Comparison of ENCODE assay signal across 11 cellular contexts in genomic region chr20:62220666-62221568, GRCh38. TPM values are rescaled to one million over a fixed set of nuclear protein-coding genes. Genes with fewer than 3 reads are reported as not detected.
DNase-seq lines count a peak whose midpoint lies in the region; ATAC-seq and TF ChIP-seq lines count a peak whose summit lies in the region.
"Had no signal": no experiment of that assay in that cellular context is flagged by ENCODE, and none has a peak within 500 bp of the region (broad histone marks: within the 10 kb centered on the region; RNA-seq: fewer than 3 reads in every experiment).

No MANE protein-coding gene starts in this region.

- TF ChIP-seq CTCF in activated CD8-positive, alpha-beta T cell treated with anti-CD3 and anti-CD28 coated beads for 36 hours (IDR thresholded peaks at IDR 0.05) = no peak

- CTCF ChIA-PET in activated CD8-positive, alpha-beta T cell treated with anti-CD3 and anti-CD28 coated beads for 36 hours (lab: Charles Lee) = no interaction called here

- POLR2A ChIA-PET in naive thymus-derived CD8-positive, alpha-beta T cell (lab: Charles Lee) = no interaction called here
- POLR2A ChIA-PET in activated CD8-positive, alpha-beta T cell treated with anti-CD3 and anti-CD28 coated beads for 36 hours (lab: Charles Lee) = no interaction called here

- no peak overlapping the region for H3K9ac ChIP-seq in HUES6 (ENCODE audit: low read length)

- peaks cover 15% of the 10 kb centered on the region for H3K4me1 ChIP-seq in HUES6 (ENCODE audit: control insufficient read depth, insufficient read depth, low read length)
- H3K4me1 ChIP-seq: upper lobe of right lung had no signal

- intact Hi-C loops in activated CD8-positive, alpha-beta T cell treated with anti-CD3 and anti-CD28 coated beads for 36 hours (cut with micrococcal nuclease) = no loop called here

- H3K4me1 Mint-ChIP-seq in naive thymus-derived CD8-positive, alpha-beta T cell = peaks cover 3 to 8% (median 4%) of the 10 kb centered on the region in 4 donors
- no peaks in the 10 kb centered on the region for H3K4me1 Mint-ChIP-seq in activated CD8-positive, alpha-beta T cell treated with anti-CD3 and anti-CD28 coated beads for 36 hours (ENCODE audit: low read depth)

- no peak for ATAC-seq in naive thymus-derived CD8-positive, alpha-beta T cell
- no peak for ATAC-seq in GM21717 (IDR thresholded peaks at IDR 0.05; ENCODE audit: unreplicated experiment)
- ATAC-seq in activated CD8-positive, alpha-beta T cell treated with anti-CD3 and anti-CD28 coated beads for 36 hours = no peak

- peak; percentile 20 for DNase-seq in NCI-H748 (lab: John Stamatoyannopoulos, UW; ENCODE audit: unreplicated experiment)
- no peak for DNase-seq in NCI-H748 treated with DMSO at 0.1 percent for 48 hours (lab: John Stamatoyannopoulos, UW)
- peak in 30 of 61 donors; percentile 9 to 76 (median 37) for DNase-seq in caudate nucleus (lab: John Stamatoyannopoulos, UW)
- DNase-seq in naive thymus-derived CD8-positive, alpha-beta T cell = no peak
- no peak for DNase-seq in NCI-H446 treated with DMSO at 0.1 percent for 48 hours (lab: John Stamatoyannopoulos, UW)
- no peak for DNase-seq in activated CD8-positive, alpha-beta T cell treated with anti-CD3 and anti-CD28 coated beads for 36 hours
- DNase-seq: NCI-H2029, upper lobe of right lung had no signal

- H3K36me3 Mint-ChIP-seq in naive thymus-derived CD8-positive, alpha-beta T cell = peaks cover 0 to 2% (median 0%) of the 10 kb centered on the region in 3 donors
- H3K36me3 Mint-ChIP-seq in activated CD8-positive, alpha-beta T cell treated with anti-CD3 and anti-CD28 coated beads for 36 hours (ENCODE audit: low read depth) = no peaks in the 10 kb centered on the region

- H3K36me3 ChIP-seq in HUES6 (ENCODE audit: control insufficient read depth, insufficient read depth, low read length) = no peaks in the 10 kb centered on the region
- H3K36me3 ChIP-seq: Peyer's patch, upper lobe of right lung had no signal

- H3K27ac ChIP-seq in HUES6 (ENCODE audit: low read depth, low read length) (no peak overlapping the region), caudate nucleus (ENCODE audit: low read depth, low read length) (peak overlapping the region; percentile 73)
- H3K27ac ChIP-seq: Peyer's patch, upper lobe of right lung had no signal

- H3K9me3 Mint-ChIP-seq in naive thymus-derived CD8-positive, alpha-beta T cell = no peaks in the 10 kb centered on the region
- H3K9me3 Mint-ChIP-seq in activated CD8-positive, alpha-beta T cell treated with anti-CD3 and anti-CD28 coated beads for 36 hours = no peaks in the 10 kb centered on the region

- H3K27me3 ChIP-seq in HUES6 (ENCODE audit: control insufficient read depth, insufficient read depth, low read length) = peaks cover 98% of the 10 kb centered on the region

- peaks cover 6 to 73% (median 44%) of the 10 kb centered on the region in 5 donors for H3K27me3 Mint-ChIP-seq in naive thymus-derived CD8-positive, alpha-beta T cell
- H3K27me3 Mint-ChIP-seq in activated CD8-positive, alpha-beta T cell treated with anti-CD3 and anti-CD28 coated beads for 36 hours = peaks cover 42% of the 10 kb centered on the region

- H3K27ac Mint-ChIP-seq in naive thymus-derived CD8-positive, alpha-beta T cell = peak overlapping the region in 1 of 10 donors; percentile 81
- H3K27ac Mint-ChIP-seq in activated CD8-positive, alpha-beta T cell treated with anti-CD3 and anti-CD28 coated beads for 36 hours = no peak overlapping the region

- no peaks in the 10 kb centered on the region for H3K9me3 ChIP-seq in HUES6 (ENCODE audit: control insufficient read depth, insufficient read depth, low read depth, low read length)
- H3K9me3 ChIP-seq: Peyer's patch, upper lobe of right lung had no signal

- H3K4me3 ChIP-seq in HUES6 (ENCODE audit: low read depth, low read length) = peak overlapping the region; percentile 57
- H3K4me3 ChIP-seq: upper lobe of right lung had no signal

- H3K4me3 Mint-ChIP-seq in naive thymus-derived CD8-positive, alpha-beta T cell = peak overlapping the region in 8 of 10 donors; percentile 27 to 67 (median 46)
- no peak overlapping the region for H3K4me3 Mint-ChIP-seq in activated CD8-positive, alpha-beta T cell treated with anti-CD3 and anti-CD28 coated beads for 36 hours

RNA-seq across cellular contexts. Expression of gene HRH3, which starts 0.8 kb away (rescaled TPM):
- total RNA-seq in naive thymus-derived CD8-positive, alpha-beta T cell = not detected
- not detected for polyA plus RNA-seq in naive thymus-derived CD8-positive, alpha-beta T cell
- not detected for total RNA-seq in activated CD8-positive, alpha-beta T cell treated with anti-CD3 and anti-CD28 coated beads for 36 hours
- total RNA-seq: upper lobe of right lung had no signal

RNA-seq across cellular contexts. Expression of gene OSBPL2, which starts 17.4 kb away (rescaled TPM):
- 10 to 100 TPM; 65.8 to 74.5 TPM for total RNA-seq in naive thymus-derived CD8-positive, alpha-beta T cell
- 10 to 100 TPM; 15.4 to 22.1 (median 15.9) TPM for polyA plus RNA-seq in naive thymus-derived CD8-positive, alpha-beta T cell
- total RNA-seq in activated CD8-positive, alpha-beta T cell treated with anti-CD3 and anti-CD28 coated beads for 36 hours = 10 to 100 TPM; 23.6 to 24.3 TPM

RNA-seq across cellular contexts. Expression of gene MTG2, which starts 38.1 kb away (rescaled TPM):
- 10 to 100 TPM; 44.2 to 45.1 TPM for total RNA-seq in naive thymus-derived CD8-positive, alpha-beta T cell
- 10 to 100 TPM; 21.8 to 28.5 (median 21.9) TPM for polyA plus RNA-seq in naive thymus-derived CD8-positive, alpha-beta T cell
- 10 to 100 TPM; 36.5 to 40.5 TPM for total RNA-seq in activated CD8-positive, alpha-beta T cell treated with anti-CD3 and anti-CD28 coated beads for 36 hours
